In the genomic region with DNA sequence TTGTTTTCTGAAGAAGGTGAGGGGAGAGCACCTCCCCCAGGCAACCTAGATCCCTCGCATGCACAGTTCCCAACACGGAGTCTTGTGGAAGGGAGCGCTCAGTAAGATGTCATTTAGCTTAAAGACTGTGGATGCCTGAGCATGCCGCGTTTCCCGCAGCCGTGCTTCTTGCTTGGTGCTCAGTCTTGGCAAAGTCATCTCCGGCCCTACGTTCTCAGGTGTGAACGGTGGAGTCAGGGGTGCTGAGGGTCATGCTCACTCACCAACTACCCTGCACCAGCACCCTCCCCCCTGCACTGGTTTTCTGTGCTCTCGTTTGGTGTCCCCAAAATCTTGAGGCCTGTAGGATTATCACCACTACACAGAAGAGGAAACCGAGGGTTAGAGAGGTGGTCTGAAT, we compare ENCODE assay signal across 1 cellular context.
TF ChIP-seq lines count a peak whose summit lies in the region.

No MANE protein-coding gene starts in this region.

TF ChIP-seq in H1, 55 proteins besides CTCF, POLR2A, EP300 and RAD21:
- TF ChIP-seq, protein P1, sequence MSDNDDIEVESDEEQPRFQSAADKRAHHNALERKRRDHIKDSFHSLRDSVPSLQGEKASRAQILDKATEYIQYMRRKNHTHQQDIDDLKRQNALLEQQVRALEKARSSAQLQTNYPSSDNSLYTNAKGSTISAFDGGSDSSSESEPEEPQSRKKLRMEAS (IDR thresholded peaks at IDR 0.05), result no peak
- TF ChIP-seq HDAC2 (IDR thresholded peaks at IDR 0.05; ENCODE audit: borderline replicate concordance in 1 of 2, low read depth in 2 of 2, low read length in 2 of 2), result no peak
